Comparison of ENCODE assay signal across 2 cellular contexts in genomic region chr4:53378171-53378482, GRCh38.
TF ChIP-seq lines count a peak whose summit lies in the region.

No MANE protein-coding gene starts in this region.

TF ChIP-seq in SK-N-SH, 30 proteins besides CTCF, POLR2A, EP300 and RAD21 (continued from another document):
- TF ChIP-seq USF2 (IDR thresholded peaks at IDR 0.05; ENCODE audit: borderline replicate concordance, low read depth, low read length) (no peak), TEAD4 (IDR thresholded peaks at IDR 0.05; ENCODE audit: borderline replicate concordance, insufficient read depth) (no peak), SIN3A (IDR thresholded peaks at IDR 0.05; ENCODE audit: borderline replicate concordance, low read depth, low read length) (no peak), FOSL2 (IDR thresholded peaks at IDR 0.05; ENCODE audit: borderline replicate concordance, low read depth) (no peak), MXI1 (IDR thresholded peaks at IDR 0.05; ENCODE audit: low read depth, low read length) (no peak)

TF ChIP-seq in SK-N-SH treated with all-trans-retinoic acid at 6 μM for 48 hours, 23 proteins besides CTCF, POLR2A, EP300 and RAD21 (continued from another document):
- TF ChIP-seq POU6F1 (CRISPR knock-in tag; IDR thresholded peaks at IDR 0.05; ENCODE audit: borderline replicate concordance, low read depth) = no peak
- no peak for TF ChIP-seq PATZ1 (CRISPR knock-in tag; IDR thresholded peaks at IDR 0.05; ENCODE audit: borderline replicate concordance)
- no peak for TF ChIP-seq OSR1 (CRISPR knock-in tag; IDR thresholded peaks at IDR 0.05)
- TF ChIP-seq ZFP30 (CRISPR knock-in tag; IDR thresholded peaks at IDR 0.05) = no peak
- no peak for TF ChIP-seq RARB (CRISPR knock-in tag; IDR thresholded peaks at IDR 0.05)
- no peak for TF ChIP-seq ZNF70 (CRISPR knock-in tag; IDR thresholded peaks at IDR 0.05)
- no peak for TF ChIP-seq SNAI2 (CRISPR knock-in tag; IDR thresholded peaks at IDR 0.05)
- TF ChIP-seq TCF4 (CRISPR knock-in tag; IDR thresholded peaks at IDR 0.05; ENCODE audit: borderline replicate concordance) = no peak
- no peak for TF ChIP-seq CREB5 (CRISPR knock-in tag; IDR thresholded peaks at IDR 0.05; ENCODE audit: low read depth)
- TF ChIP-seq ZC3H10 (CRISPR knock-in tag; IDR thresholded peaks at IDR 0.05) = no peak
- TF ChIP-seq ZNF565 (CRISPR knock-in tag; conservative IDR thresholded peaks at IDR 0.05; ENCODE audit: low read depth) = no peak
